Comparison of ENCODE assay signal across 19 cellular contexts in the genomic region with DNA sequence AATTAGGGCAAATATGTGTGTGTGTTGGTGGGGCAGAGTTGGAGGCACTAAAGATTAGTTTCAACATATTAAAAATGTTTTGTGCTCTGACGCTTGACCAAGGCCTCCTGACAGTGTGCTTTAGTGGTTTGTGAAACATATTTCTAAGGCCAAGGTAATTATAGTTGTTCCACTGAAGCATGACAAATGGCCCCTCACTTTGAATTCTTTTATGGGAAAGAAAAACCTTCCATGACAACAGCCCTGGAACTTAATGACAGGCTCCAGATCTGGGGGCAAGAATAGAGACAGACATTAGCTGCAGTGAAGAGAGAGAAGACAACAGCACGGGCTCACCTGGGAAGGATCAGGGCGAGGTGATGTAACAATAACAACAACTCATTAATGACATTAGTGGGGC.
DNase-seq lines count a peak whose midpoint lies in the region; ATAC-seq and TF ChIP-seq lines count a peak whose summit lies in the region.
"Had no signal": no experiment of that assay in that cellular context is flagged by ENCODE, and none has a peak within 500 bp of the region (broad histone marks: within the 10 kb centered on the region; RNA-seq: fewer than 3 reads in every experiment).

No MANE protein-coding gene starts in this region.

- DNase-seq in NCI-H2081 (lab: John Stamatoyannopoulos, UW) = peak; percentile 40 to 75
- DNase-seq in NCI-H2081 treated with DMSO at 0.1 percent for 48 hours (lab: John Stamatoyannopoulos, UW) = no peak
- DNase-seq in NCI-H2227 treated with DMSO at 0.1 percent for 48 hours (lab: John Stamatoyannopoulos, UW) = peak; percentile 89
- DNase-seq in endodermal cell = no peak
- DNase-seq in type B pancreatic cell (ENCODE audit: extremely low spot score, unreplicated experiment) = no peak
- DNase-seq in right lobe of liver = no peak
- DNase-seq in islet precursor cell = no peak
- DNase-seq: activated CD4-positive, alpha-beta T cell treated with anti-CD3 and anti-CD28 coated beads, Interleukin-2, amount 50 U/mL, for 48 hours; activated naive CD4-positive, alpha-beta T cell treated with Interleukin-2 at 50 U/mL for 16 hours; activated T-cell treated with anti-CD3 and anti-CD28 coated beads, Interleukin-2, amount 50 U/mL, for 1 hour; effector CD8-positive, alpha-beta T cell; mammary epithelial cell; naive thymus-derived CD8-positive, alpha-beta T cell; NCI-H2029 treated with DMSO at 0.1 percent for 48 hours; psoas muscle; RPMI8226 had no signal

- TF ChIP-seq CTCF in endodermal cell (conservative IDR thresholded peaks at IDR 0.05) = no peak
- no peak for TF ChIP-seq CTCF in type B pancreatic cell (conservative IDR thresholded peaks at IDR 0.05)
- TF ChIP-seq CTCF in right lobe of liver (IDR thresholded peaks at IDR 0.05) = no peak

- H3K4me1 ChIP-seq in endodermal cell (ENCODE audit: control insufficient read depth, insufficient read depth, low read length) (no peaks in the 10 kb centered on the region), right lobe of liver (peaks cover 0 to 4% (median 0%) of the 10 kb centered on the region in 4 donors)
- H3K4me1 ChIP-seq: psoas muscle had no signal

- H3K9me3 ChIP-seq in endodermal cell (ENCODE audit: control insufficient read depth, low read length) (no peaks in the 10 kb centered on the region), right lobe of liver (no peaks in the 10 kb centered on the region)
- H3K9me3 ChIP-seq: psoas muscle had no signal

- no peaks in the 10 kb centered on the region for H3K36me3 ChIP-seq in endodermal cell (ENCODE audit: control insufficient read depth, insufficient read depth, low read length)
- H3K36me3 ChIP-seq in right lobe of liver = peaks cover 0 to 3% (median 0%) of the 10 kb centered on the region in 4 donors

- WGBS in endodermal cell (ENCODE audit: insufficient coverage in 1 of 2, insufficient read length in 1 of 2), 2 experiments = 76 to 94% methylated on average over 2 to 3 of the region's 3 CpGs
- WGBS in right lobe of liver (ENCODE audit: insufficient coverage, low coverage, low lambda C conversion rate, missing lambda C conversion rate) = 84% methylated on average over 3 of the region's 3 CpGs

- H3K4me3 Mint-ChIP-seq in endodermal cell = no peak overlapping the region
- peak overlapping the region; percentile 42 for H3K4me3 Mint-ChIP-seq in type B pancreatic cell
- H3K4me3 Mint-ChIP-seq: B cell; naive thymus-derived CD8-positive, alpha-beta T cell had no signal

- peaks cover under 1% of the 10 kb centered on the region for H3K36me3 Mint-ChIP-seq in endodermal cell (ENCODE audit: low read depth)
- peaks cover 5% of the 10 kb centered on the region for H3K36me3 Mint-ChIP-seq in type B pancreatic cell
- H3K36me3 Mint-ChIP-seq: naive thymus-derived CD8-positive, alpha-beta T cell had no signal

- H3K4me3 ChIP-seq in endodermal cell (ENCODE audit: low read length) (no peak overlapping the region), right lobe of liver (no peak overlapping the region)
- H3K4me3 ChIP-seq: psoas muscle had no signal

- intact Hi-C loops in right lobe of liver (cut with DNase I) = no loop called here

- H3K27me3 ChIP-seq in endodermal cell (ENCODE audit: control insufficient read depth, insufficient read depth, low read length, poor library complexity, severe bottlenecking) (no peaks in the 10 kb centered on the region), right lobe of liver (no peaks in the 10 kb centered on the region)

- peak overlapping the region; percentile 50 for H3K27ac ChIP-seq in endodermal cell (ENCODE audit: low read depth, low read length)
- H3K27ac ChIP-seq in right lobe of liver = no peak overlapping the region
- H3K27ac ChIP-seq: 22Rv1, psoas muscle had no signal

- peaks cover 3% of the 10 kb centered on the region for H3K4me1 Mint-ChIP-seq in endodermal cell
- H3K4me1 Mint-ChIP-seq in type B pancreatic cell (ENCODE audit: unreplicated experiment) = peaks cover 27% of the 10 kb centered on the region
- H3K4me1 Mint-ChIP-seq: B cell; naive thymus-derived CD8-positive, alpha-beta T cell had no signal

- no peak overlapping the region for H3K9ac ChIP-seq in endodermal cell (ENCODE audit: extremely low read depth, low read length, poor library complexity, severe bottlenecking)

- H3K27me3 Mint-ChIP-seq in endodermal cell (ENCODE audit: insufficient read depth) (peaks cover 17% of the 10 kb centered on the region), type B pancreatic cell (peaks cover 2% of the 10 kb centered on the region)

- H3K9me3 Mint-ChIP-seq in endodermal cell (no peaks in the 10 kb centered on the region), type B pancreatic cell (no peaks in the 10 kb centered on the region)
- H3K9me3 Mint-ChIP-seq: naive thymus-derived CD8-positive, alpha-beta T cell had no signal

- no peak for ATAC-seq in HG03354 (IDR thresholded peaks at IDR 0.05; ENCODE audit: poor library complexity, severe bottlenecking, unreplicated experiment)
- ATAC-seq in right lobe of liver = no peak
- ATAC-seq: naive thymus-derived CD8-positive, alpha-beta T cell; psoas muscle had no signal

- TF ChIP-seq POLR2A in right lobe of liver (IDR thresholded peaks at IDR 0.05) = no peak

- H3K27ac Mint-ChIP-seq in endodermal cell (no peak overlapping the region), type B pancreatic cell (peak overlapping the region; percentile 84)
- H3K27ac Mint-ChIP-seq: B cell; naive thymus-derived CD8-positive, alpha-beta T cell had no signal

Comparison
In these comparisons a context has a peak if more than half of its experiments do, and no peak if none do; other contexts are left out.
1. DNase-seq: peak in NCI-H2081 (2 of 2) and NCI-H2227 treated with DMSO at 0.1 percent for 48 hours (single experiment); none in NCI-H2081 treated with DMSO at 0.1 percent for 48 hours (single experiment), endodermal cell (single experiment), type B pancreatic cell (single experiment), right lobe of liver (0 of 3) and islet precursor cell (single experiment).